Comparison of ENCODE assay signal across 1 cellular context in genomic region chr2:198314559-198315153, GRCh38.
TF ChIP-seq lines count a peak whose summit lies in the region.

No MANE protein-coding gene starts in this region.

TF ChIP-seq in WTC11, 78 proteins besides CTCF, POLR2A, EP300 and RAD21 (continued from another document):
- TF ChIP-seq ATF2 (CRISPR knock-in tag; IDR thresholded peaks at IDR 0.05; ENCODE audit: borderline replicate concordance, low read depth) (no peak), USF1 (CRISPR knock-in tag; IDR thresholded peaks at IDR 0.05) (no peak), ZNF416 (CRISPR knock-in tag; IDR thresholded peaks at IDR 0.05) (no peak), IRF2 (CRISPR knock-in tag; IDR thresholded peaks at IDR 0.05; ENCODE audit: borderline replicate concordance, low read depth) (no peak), ATF6 (CRISPR knock-in tag; IDR thresholded peaks at IDR 0.05) (no peak)
